ENCODE assay signal across 8 cellular contexts in the genomic region with DNA sequence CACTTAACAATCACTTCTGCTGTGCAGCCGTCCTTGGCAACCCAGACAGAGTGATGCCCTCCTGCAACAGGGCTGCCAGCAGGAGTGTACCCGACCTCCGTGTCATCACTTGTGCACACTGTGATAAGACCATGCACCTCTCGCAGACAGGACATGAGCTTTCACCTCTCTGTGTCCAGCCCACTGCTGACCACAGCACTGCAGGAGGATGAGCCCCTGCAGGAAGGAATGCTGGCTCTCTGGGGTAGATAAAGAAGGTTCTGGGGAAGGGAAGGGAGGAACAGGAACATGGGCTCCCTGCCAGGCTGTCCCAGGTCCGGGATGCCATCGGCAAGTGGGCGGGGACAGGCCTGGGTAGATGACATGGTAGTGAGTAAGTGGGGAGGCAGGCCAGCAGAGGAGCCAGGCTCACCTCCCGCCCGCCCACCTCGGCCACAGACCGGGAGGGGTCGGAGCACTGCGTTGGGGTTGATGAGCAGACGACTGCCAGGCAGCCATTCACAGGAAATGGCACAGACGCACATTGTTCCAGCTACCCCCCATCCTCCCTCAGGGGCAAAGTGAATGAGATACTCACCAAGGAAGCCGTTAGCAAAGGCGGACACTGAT. TPM values are rescaled to one million over a fixed set of nuclear protein-coding genes. Genes with fewer than 3 reads are reported as not detected.
DNase-seq lines count a peak whose midpoint lies in the region; ATAC-seq and TF ChIP-seq lines count a peak whose summit lies in the region.

No MANE protein-coding gene starts in this region.

- POLR2A ChIA-PET in BJ (lab: Charles Lee) = no interaction called here

- TF ChIP-seq CTCF in BJ (IDR thresholded peaks at IDR 0.05; ENCODE audit: insufficient read depth, low read depth, low read length) (peak; percentile 67), nephron (IDR thresholded peaks at IDR 0.05; ENCODE audit: unreplicated experiment in 3 of 3) (no peak)

- H3K4me1 Mint-ChIP-seq in T-helper 1 cell treated with Interleukin-12 subunit alpha and Interleukin-12 subunit beta and Interleukin-4 antibody, amounts not matched to agents 30 μg/mL and 1 μg/mL, for 36 hours (ENCODE audit: low read depth) = peaks cover 74% of the 10 kb centered on the region
- peaks cover 31% of the 10 kb centered on the region for H3K4me1 Mint-ChIP-seq in nephron

- H3K36me3 ChIP-seq in BJ (ENCODE audit: control insufficient read depth, insufficient read depth, low read length) = no peaks in the 10 kb centered on the region

- peak; percentile 88 for DNase-seq in BJ (ENCODE audit: low read depth)
- peak; percentile 80 for DNase-seq in amniotic epithelial cell (ENCODE audit: low read depth)
- DNase-seq in germinal center (ENCODE audit: low spot score) = no peak
- DNase-seq in inferior parietal cortex (ENCODE audit: extremely low spot score) = no peak
- DNase-seq in GF-D8 (lab: John Stamatoyannopoulos, UW) = no peak

- no peaks in the 10 kb centered on the region for H3K9me3 Mint-ChIP-seq in T-helper 1 cell treated with Interleukin-12 subunit alpha and Interleukin-12 subunit beta and Interleukin-4 antibody, amounts not matched to agents 30 μg/mL and 1 μg/mL, for 36 hours
- no peaks in the 10 kb centered on the region for H3K9me3 Mint-ChIP-seq in nephron

- no peaks in the 10 kb centered on the region for H3K36me3 Mint-ChIP-seq in T-helper 1 cell treated with Interleukin-12 subunit alpha and Interleukin-12 subunit beta and Interleukin-4 antibody, amounts not matched to agents 30 μg/mL and 1 μg/mL, for 36 hours (ENCODE audit: low read depth)
- H3K36me3 Mint-ChIP-seq in nephron (ENCODE audit: low read depth) = no peaks in the 10 kb centered on the region

- H3K27me3 Mint-ChIP-seq in T-helper 1 cell treated with Interleukin-12 subunit alpha and Interleukin-12 subunit beta and Interleukin-4 antibody, amounts not matched to agents 30 μg/mL and 1 μg/mL, for 36 hours (ENCODE audit: low read depth) = peaks cover 4% of the 10 kb centered on the region
- no peaks in the 10 kb centered on the region for H3K27me3 Mint-ChIP-seq in nephron (ENCODE audit: low read depth)

- CTCF ChIA-PET in BJ (lab: Yijun Ruan, JAX) = interaction anchor here (0.8 to 4.5 kb wide), 9 partner anchors 8 to 138 kb away, joined by 3 to 27 read pairs (median 3); no protein-coding TSS in a partner anchor

- H3K27me3 ChIP-seq in BJ (ENCODE audit: control insufficient read depth, insufficient read depth, low read length) = no peaks in the 10 kb centered on the region

- no peak for ATAC-seq in HG02870 (IDR thresholded peaks at IDR 0.05; ENCODE audit: unreplicated experiment)

- peak overlapping the region; percentile 22 for H3K4me3 Mint-ChIP-seq in T-helper 1 cell treated with Interleukin-12 subunit alpha and Interleukin-12 subunit beta and Interleukin-4 antibody, amounts not matched to agents 30 μg/mL and 1 μg/mL, for 36 hours
- H3K4me3 Mint-ChIP-seq in nephron = no peak overlapping the region

- H3K27ac Mint-ChIP-seq in T-helper 1 cell treated with Interleukin-12 subunit alpha and Interleukin-12 subunit beta and Interleukin-4 antibody, amounts not matched to agents 30 μg/mL and 1 μg/mL, for 36 hours = peak overlapping the region; percentile 41
- peak overlapping the region; percentile 31 to 74 (median 40) for H3K27ac Mint-ChIP-seq in nephron

- no peak overlapping the region; the same call in 1 of the 2 replicates for H3K4me3 ChIP-seq in BJ (ENCODE audit: low read depth, low read length)

RNA-seq across cellular contexts. Expression of a gene that starts 18.6 kb away (rescaled TPM):
- polyA plus RNA-seq in BJ (2011; rRNA removed) = 522 and 695 TPM in 2 replicates
- polyA minus RNA-seq in BJ (2011; rRNA and poly(A)+ RNA removed) = 839 and 1,058 TPM in 2 replicates

RNA-seq across cellular contexts. Expression of a gene that starts 54.5 kb away (rescaled TPM):
- polyA plus RNA-seq in BJ (2011; rRNA removed) = 16.1 and 18.5 TPM in 2 replicates
- 24.0 and 40.3 TPM in 2 replicates for polyA minus RNA-seq in BJ (2011; rRNA and poly(A)+ RNA removed)

Comparison
In these comparisons a context has a peak if more than half of its experiments do, and no peak if none do; other contexts are left out.
1. DNase-seq: peak in BJ (single experiment) and amniotic epithelial cell (single experiment); none in germinal center (single experiment), inferior parietal cortex (single experiment) and GF-D8 (single experiment).